ENCODE assay signal across 24 cellular contexts in genomic region chr4:142331646-142332045, GRCh38.
DNase-seq lines count a peak whose midpoint lies in the region; ATAC-seq, FAIRE-seq and TF ChIP-seq lines count a peak whose summit lies in the region.
"Had no signal": no experiment of that assay in that cellular context is flagged by ENCODE, and none has a peak within 500 bp of the region (broad histone marks: within the 10 kb centered on the region; RNA-seq: fewer than 3 reads in every experiment).

No MANE protein-coding gene starts in this region.

- DNase-seq in EL (peak; percentile 53), GM12878 (ENCODE audit: low read depth, low spot score) (no peak), left ventricle myocardium superior (no peak), spleen (no peak), NCI-H2107 (lab: John Stamatoyannopoulos, UW) (no peak), posterior vena cava (ENCODE audit: low spot score) (no peak)
- DNase-seq: activated CD4-positive, alpha-beta T cell treated with anti-CD3 and anti-CD28 coated beads for 1 hour; activated effector memory CD4-positive, alpha-beta T cell treated with Interleukin-2 at 50 U/mL for 16 hours; cortex of kidney; DMS 273 treated with DMSO at 0.1 percent for 48 hours; H9; KBM-7; NCI-H1092; PC-9; stimulated activated CD4-positive, alpha-beta T cell treated with anti-CD3 and anti-CD28 coated beads, Interleukin-4, amount 100 ng/mL, for 4 hours; stimulated activated CD8-positive, alpha-beta memory T cell treated with anti-CD3 and anti-CD28 coated beads, Interleukin-4, amount 100 ng/mL, for 48 hours; T1000 had no signal

- RAD21 ChIA-PET in GM12878 (lab: Charles Lee; ENCODE audit: unreplicated experiment), result interaction anchor here (0.6 to 2.7 kb wide), 7 partner anchors 13 to 235 kb away, joined by 3 to 13 read pairs (median 5); no protein-coding TSS in a partner anchor

- ATAC-seq in GM12878, result peak; percentile 12; the same call in 2 of the 3 replicates
- ATAC-seq in left ventricle myocardium superior, result peak; percentile 78
- no peak for ATAC-seq in GM21447 (IDR thresholded peaks at IDR 0.05; ENCODE audit: unreplicated experiment)

- SMC1A ChIA-PET in GM12878 (lab: Charles Lee; ENCODE audit: uncharacterized antibody, unreplicated experiment), result interaction anchor here (0.6 to 9.9 kb wide), 16 partner anchors 8 to 235 kb away, joined by 3 to 61 read pairs (median 4); no protein-coding TSS in a partner anchor

- H3K9ac ChIP-seq in GM12878 (ENCODE audit: control insufficient read depth, insufficient read depth, low read length), result no peak overlapping the region

- H2AFZ ChIP-seq in GM12878 (ENCODE audit: control insufficient read depth, low read depth, low read length), result no peak overlapping the region
- H2AFZ ChIP-seq: PC-9 had no signal

- FAIRE-seq in GM12878 (lab: Jason Lieb, UNC), result no peak
- FAIRE-seq: kidney had no signal

- in situ Hi-C loops in GM12878 (cut with MboI), result no loop called here

- no peak for TF ChIP-seq CTCF in GM12878 (IDR thresholded peaks at IDR 0.05 in 2 of 3, conservative IDR thresholded peaks at IDR 0.05 in 1 of 3; ENCODE audit: control insufficient read depth in 2 of 3, extremely low read depth in 1 of 3, insufficient read depth in 1 of 3, low read depth in 3 of 3, low read length in 3 of 3)
- no peak for TF ChIP-seq CTCF in spleen (IDR thresholded peaks at IDR 0.05 in 8 of 11, conservative IDR thresholded peaks at IDR 0.05 in 3 of 11)

- POLR2A ChIA-PET in GM12878 (lab: Charles Lee), result interaction anchor here (0.6 to 1.2 kb wide), 3 partner anchors 8 to 49 kb away, joined by 3 to 6 read pairs (median 4); no protein-coding TSS in a partner anchor

- H3K27ac ChIP-seq in GM12878 (ENCODE audit: control insufficient read depth, insufficient read depth), result no peak overlapping the region
- H3K27ac ChIP-seq in spleen, result peak overlapping the region in 5 of 8 donors; percentile 29 to 66 (median 54)
- H3K27ac ChIP-seq: C4-2B, epithelial cell of prostate, neutrophil, PC-9, SK-N-MC, thoracic aorta had no signal

- no peak for TF ChIP-seq RAD21 in GM12878 (IDR thresholded peaks at IDR 0.05; ENCODE audit: insufficient read depth, low read depth, low read length)

- no peaks in the 10 kb centered on the region for H3K79me2 ChIP-seq in GM12878 (ENCODE audit: control insufficient read depth, insufficient read depth, low read length)

- 6% methylated on average over 1 of the region's 1 CpG for WGBS in GM12878 (ENCODE audit: insufficient coverage, insufficient replicate concordance, low lambda C conversion rate, missing lambda C conversion rate)
- 59 to 83% (median 73%) methylated on average over 1 of the region's 1 CpG for WGBS in spleen, 5 donors

- no TSS peak for BruUV-seq in GM12878 (replicated peaks; lab: Mats Ljungman, UMichigan)

- TF ChIP-seq POLR2A in GM12878 (IDR thresholded peaks at IDR 0.05; ENCODE audit: low read depth, low read length), result no peak
- no peak for TF ChIP-seq POLR2A in spleen (IDR thresholded peaks at IDR 0.05)

- H3K27me3 ChIP-seq in GM12878 (replicated peaks in 1 of 2; ENCODE audit: control insufficient read depth in 2 of 2, insufficient read depth in 2 of 2, low read length in 1 of 2) (no peaks in the 10 kb centered on the region; a peak in 1 of 4 replicates), spleen (replicated peaks in 1 of 7) (no peaks in the 10 kb centered on the region)
- H3K27me3 ChIP-seq: neutrophil had no signal

- TF ChIP-seq EP300 in GM12878 (IDR thresholded peaks at IDR 0.05; ENCODE audit: borderline replicate concordance in 1 of 2, control insufficient read depth in 1 of 2, low read depth in 2 of 2, low read length in 2 of 2), result no peak

- H3K4me3 ChIP-seq in GM12878 (no peak overlapping the region), spleen (no peak overlapping the region)
- H3K4me3 ChIP-seq: PC-9, SK-N-MC, thoracic aorta had no signal

- H3K4me1 ChIP-seq in GM12878 (ENCODE audit: control insufficient read depth, insufficient read depth, low read length), result no peaks in the 10 kb centered on the region
- H3K4me1 ChIP-seq in spleen, result peaks cover 0 to 25% (median 0%) of the 10 kb centered on the region in 6 donors

- no peak overlapping the region for H3K4me2 ChIP-seq in GM12878 (ENCODE audit: control insufficient read depth, insufficient read depth)
- H3K4me2 ChIP-seq: PC-9 had no signal

- intact Hi-C loops in GM12878 (cut with micrococcal nuclease; ENCODE audit: unreplicated experiment), result no loop called here
- intact Hi-C loops in left ventricle myocardium superior (cut with micrococcal nuclease), result no loop called here
- intact Hi-C loops in spleen (cut with DNase I; ENCODE audit: low total_unique reads), result no loop called here
- intact Hi-C loops in posterior vena cava (cut with DNase I), result no loop called here

- H3K9me3 ChIP-seq in GM12878 (replicated peaks; ENCODE audit: control insufficient read depth, insufficient read depth, low read length) (no peaks in the 10 kb centered on the region), spleen (peaks cover 0 to 8% (median 0%) of the 10 kb centered on the region in 8 donors)
- H3K9me3 ChIP-seq: neutrophil, thoracic aorta had no signal

- H4K20me1 ChIP-seq in GM12878 (ENCODE audit: control insufficient read depth, insufficient read depth), result no peaks in the 10 kb centered on the region

- H3K36me3 ChIP-seq in GM12878 (ENCODE audit: control insufficient read depth in 2 of 2, insufficient read depth in 2 of 2, low read length in 1 of 2), result no peaks in the 10 kb centered on the region
- H3K36me3 ChIP-seq in spleen, result no peaks in the 10 kb centered on the region
- H3K36me3 ChIP-seq: neutrophil, thoracic aorta had no signal

- CTCF ChIA-PET in GM12878 (lab: Yijun Ruan, JAX), result interaction anchor here (0.8 to 4.7 kb wide), 7 partner anchors 9 to 986 kb away, joined by 3 to 16 read pairs (median 5); no protein-coding TSS in a partner anchor

TF ChIP-seq in GM12878, 131 proteins besides CTCF, POLR2A, EP300 and RAD21 (continues in another document):
- TF ChIP-seq ZBTB40 (IDR thresholded peaks at IDR 0.05; ENCODE audit: borderline replicate concordance), result no peak
- TF ChIP-seq BRCA1 (IDR thresholded peaks at IDR 0.05; ENCODE audit: low read depth, low read length), result no peak
- TF ChIP-seq GATAD2B (conservative IDR thresholded peaks at IDR 0.05; ENCODE audit: low read depth), result no peak
- TF ChIP-seq EGR1 (IDR thresholded peaks at IDR 0.05; ENCODE audit: borderline replicate concordance in 1 of 2, low read depth in 2 of 2, low read length in 2 of 2), result no peak
- TF ChIP-seq, protein P1, sequence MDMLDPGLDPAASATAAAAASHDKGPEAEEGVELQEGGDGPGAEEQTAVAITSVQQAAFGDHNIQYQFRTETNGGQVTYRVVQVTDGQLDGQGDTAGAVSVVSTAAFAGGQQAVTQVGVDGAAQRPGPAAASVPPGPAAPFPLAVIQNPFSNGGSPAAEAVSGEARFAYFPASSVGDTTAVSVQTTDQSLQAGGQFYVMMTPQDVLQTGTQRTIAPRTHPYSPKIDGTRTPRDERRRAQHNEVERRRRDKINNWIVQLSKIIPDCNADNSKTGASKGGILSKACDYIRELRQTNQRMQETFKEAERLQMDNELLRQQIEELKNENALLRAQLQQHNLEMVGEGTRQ (IDR thresholded peaks at IDR 0.05; ENCODE audit: borderline replicate concordance, low read depth, low read length), result no peak
- TF ChIP-seq MTA3 (IDR thresholded peaks at IDR 0.05; ENCODE audit: borderline replicate concordance, low read length), result no peak
- no peak for TF ChIP-seq DPF2 (IDR thresholded peaks at IDR 0.05)
- TF ChIP-seq, protein P2, sequence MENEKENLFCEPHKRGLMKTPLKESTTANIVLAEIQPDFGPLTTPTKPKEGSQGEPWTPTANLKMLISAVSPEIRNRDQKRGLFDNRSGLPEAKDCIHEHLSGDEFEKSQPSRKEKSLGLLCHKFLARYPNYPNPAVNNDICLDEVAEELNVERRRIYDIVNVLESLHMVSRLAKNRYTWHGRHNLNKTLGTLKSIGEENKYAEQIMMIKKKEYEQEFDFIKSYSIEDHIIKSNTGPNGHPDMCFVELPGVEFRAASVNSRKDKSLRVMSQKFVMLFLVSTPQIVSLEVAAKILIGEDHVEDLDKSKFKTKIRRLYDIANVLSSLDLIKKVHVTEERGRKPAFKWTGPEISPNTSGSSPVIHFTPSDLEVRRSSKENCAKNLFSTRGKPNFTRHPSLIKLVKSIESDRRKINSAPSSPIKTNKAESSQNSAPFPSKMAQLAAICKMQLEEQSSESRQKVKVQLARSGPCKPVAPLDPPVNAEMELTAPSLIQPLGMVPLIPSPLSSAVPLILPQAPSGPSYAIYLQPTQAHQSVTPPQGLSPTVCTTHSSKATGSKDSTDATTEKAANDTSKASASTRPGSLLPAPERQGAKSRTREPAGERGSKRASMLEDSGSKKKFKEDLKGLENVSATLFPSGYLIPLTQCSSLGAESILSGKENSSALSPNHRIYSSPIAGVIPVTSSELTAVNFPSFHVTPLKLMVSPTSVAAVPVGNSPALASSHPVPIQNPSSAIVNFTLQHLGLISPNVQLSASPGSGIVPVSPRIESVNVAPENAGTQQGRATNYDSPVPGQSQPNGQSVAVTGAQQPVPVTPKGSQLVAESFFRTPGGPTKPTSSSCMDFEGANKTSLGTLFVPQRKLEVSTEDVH (IDR thresholded peaks at IDR 0.05; ENCODE audit: low read depth, partially characterized antibody), result no peak
